Comparison of ENCODE assay signal across 1 cellular context in genomic region chr22:30318773-30319419, GRCh38.
TF ChIP-seq lines count a peak whose summit lies in the region.

No MANE protein-coding gene starts in this region.

TF ChIP-seq in WTC11, 78 proteins besides CTCF, POLR2A, EP300 and RAD21 (continued from another document):
- TF ChIP-seq ZBTB43 (CRISPR knock-in tag; IDR thresholded peaks at IDR 0.05) (no peak), NR3C1 (CRISPR knock-in tag; conservative IDR thresholded peaks at IDR 0.05; ENCODE audit: low read depth) (no peak), ZNF512 (CRISPR knock-in tag; IDR thresholded peaks at IDR 0.05; ENCODE audit: borderline replicate concordance) (no peak), ZNF671 (CRISPR knock-in tag; IDR thresholded peaks at IDR 0.05) (no peak), ZBTB21 (CRISPR knock-in tag; IDR thresholded peaks at IDR 0.05; ENCODE audit: borderline replicate concordance) (no peak), HMGXB4 (CRISPR knock-in tag; IDR thresholded peaks at IDR 0.05) (no peak), ERG (CRISPR knock-in tag; IDR thresholded peaks at IDR 0.05) (no peak), NR1H2 (CRISPR knock-in tag; IDR thresholded peaks at IDR 0.05) (no peak), NFE2L1 (CRISPR knock-in tag; IDR thresholded peaks at IDR 0.05) (no peak), IRF1 (CRISPR knock-in tag; IDR thresholded peaks at IDR 0.05) (no peak), MXD4 (CRISPR knock-in tag; IDR thresholded peaks at IDR 0.05; ENCODE audit: borderline replicate concordance) (no peak), ZMAT4 (CRISPR knock-in tag; IDR thresholded peaks at IDR 0.05) (no peak), FOXK1 (CRISPR knock-in tag; IDR thresholded peaks at IDR 0.05) (no peak)
